ENCODE assay signal across 1 cellular context in genomic region chr2:200728630-200729029, GRCh38.
TF ChIP-seq lines count a peak whose summit lies in the region.

No MANE protein-coding gene starts in this region.

TF ChIP-seq in GM23338, 12 proteins besides CTCF, POLR2A, EP300 and RAD21:
- TF ChIP-seq ZNF462 (CRISPR knock-in tag; IDR thresholded peaks at IDR 0.05): no peak
- TF ChIP-seq NANOG (IDR thresholded peaks at IDR 0.05; ENCODE audit: borderline replicate concordance): no peak
- no peak for TF ChIP-seq JUNB (IDR thresholded peaks at IDR 0.05; ENCODE audit: unreplicated experiment)
- no peak for TF ChIP-seq POLR2AphosphoS5 (IDR thresholded peaks at IDR 0.05; ENCODE audit: low read depth)
- TF ChIP-seq CREB1 (CRISPR knock-in tag; IDR thresholded peaks at IDR 0.05; ENCODE audit: low read depth): no peak
- no peak for TF ChIP-seq EZH2 (IDR thresholded peaks at IDR 0.05; ENCODE audit: low read depth, unreplicated experiment)
- no peak for TF ChIP-seq EZH2phosphoT487 (IDR thresholded peaks at IDR 0.05; ENCODE audit: unreplicated experiment)
- no peak for TF ChIP-seq ZNF114 (CRISPR knock-in tag; IDR thresholded peaks at IDR 0.05)
